In genomic region chr15:55499158-55499557, GRCh38 we compare ENCODE assay signal across 13 cellular contexts. TPM values are rescaled to one million over a fixed set of nuclear protein-coding genes. Genes with fewer than 3 reads are reported as not detected.
DNase-seq lines count a peak whose midpoint lies in the region; ATAC-seq and TF ChIP-seq lines count a peak whose summit lies in the region.
"Had no signal": no experiment of that assay in that cellular context is flagged by ENCODE, and none has a peak within 500 bp of the region (broad histone marks: within the 10 kb centered on the region; RNA-seq: fewer than 3 reads in every experiment).

No MANE protein-coding gene starts in this region.

- no peaks in the 10 kb centered on the region for H3K36me3 ChIP-seq in smooth muscle cell (ENCODE audit: low read depth)
- H3K36me3 ChIP-seq: BLaER1 had no signal

- peaks cover 17% of the 10 kb centered on the region for H3K27me3 Mint-ChIP-seq in activated T-cell treated with anti-CD3 and anti-CD28 coated beads, Interleukin-2, amount 50 U/mL, for 4 hours (ENCODE audit: low read depth)
- H3K27me3 Mint-ChIP-seq in brain, result peaks cover 9% of the 10 kb centered on the region

- 85% methylated on average over 8 of the region's 8 CpGs for WGBS in smooth muscle cell (ENCODE audit: low lambda C conversion rate)

- no peaks in the 10 kb centered on the region for H4K20me1 ChIP-seq in smooth muscle cell (ENCODE audit: low read depth)
- H4K20me1 ChIP-seq: BLaER1 had no signal

- no peak overlapping the region for H3K27ac ChIP-seq in smooth muscle cell (ENCODE audit: low read depth)
- H3K27ac ChIP-seq: BLaER1 had no signal

- no peaks in the 10 kb centered on the region for H3K9me3 ChIP-seq in smooth muscle cell (replicated peaks; ENCODE audit: low read depth)
- H3K9me3 ChIP-seq: mucosa of descending colon had no signal

- peak overlapping the region; percentile 86 for H3K4me3 Mint-ChIP-seq in activated T-cell treated with anti-CD3 and anti-CD28 coated beads, Interleukin-2, amount 50 U/mL, for 4 hours
- peak overlapping the region; percentile 92 to 97 (median 96) for H3K4me3 Mint-ChIP-seq in brain

- peaks cover 12% of the 10 kb centered on the region for H3K4me1 Mint-ChIP-seq in activated T-cell treated with anti-CD3 and anti-CD28 coated beads, Interleukin-2, amount 50 U/mL, for 4 hours (ENCODE audit: low read depth)
- peaks cover 26% of the 10 kb centered on the region for H3K4me1 Mint-ChIP-seq in brain

- no peaks in the 10 kb centered on the region for H3K79me2 ChIP-seq in smooth muscle cell (ENCODE audit: low read depth)

- no peaks in the 10 kb centered on the region for H3K27me3 ChIP-seq in smooth muscle cell (ENCODE audit: low read depth)
- H3K27me3 ChIP-seq: BLaER1, tibial nerve had no signal

- H3K36me3 Mint-ChIP-seq in activated T-cell treated with anti-CD3 and anti-CD28 coated beads, Interleukin-2, amount 50 U/mL, for 4 hours (ENCODE audit: insufficient read depth), result no peaks in the 10 kb centered on the region
- no peaks in the 10 kb centered on the region for H3K36me3 Mint-ChIP-seq in brain

- H3K4me1 ChIP-seq in smooth muscle cell (ENCODE audit: low read depth), result peaks cover 6% of the 10 kb centered on the region
- H3K4me1 ChIP-seq: BLaER1 had no signal

- no peak overlapping the region for H2AFZ ChIP-seq in smooth muscle cell (ENCODE audit: low read depth)

- no peak for ATAC-seq in activated T-cell treated with anti-CD3 and anti-CD28 coated beads, Interleukin-2, amount 50 U/mL, for 4 hours
- ATAC-seq in GM21737 (IDR thresholded peaks at IDR 0.05; ENCODE audit: unreplicated experiment), result no peak

- DNase-seq in activated T-cell treated with anti-CD3 and anti-CD28 coated beads, Interleukin-2, amount 50 U/mL, for 4 hours, result no peak
- DNase-seq in activated T-cell treated with anti-CD3 and anti-CD28 coated beads, Interleukin-2, amount 50 U/mL, for 1 hour, result no peak
- DNase-seq in NCI-H2227 treated with DMSO at 0.1 percent for 48 hours (lab: John Stamatoyannopoulos, UW) (peak; percentile 75), smooth muscle cell (lab: John Stamatoyannopoulos, UW; ENCODE audit: unreplicated experiment) (no peak), NCI-H2171 treated with DMSO at 0.1 percent for 48 hours (lab: John Stamatoyannopoulos, UW) (no peak)
- DNase-seq in activated CD4-positive, CD25-positive, alpha-beta regulatory T cell (lab: John Stamatoyannopoulos, UW), result no peak
- DNase-seq: activated CD8-positive, alpha-beta memory T cell treated with anti-CD3 and anti-CD28 coated beads, Interleukin-2, amount 50 U/mL, for 4 hours; mucosa of descending colon had no signal

- no peaks in the 10 kb centered on the region for H3F3A ChIP-seq in smooth muscle cell (ENCODE audit: low read depth)

- no peak overlapping the region for H3K4me3 ChIP-seq in smooth muscle cell
- H3K4me3 ChIP-seq: BLaER1, mucosa of descending colon had no signal

- TF ChIP-seq CTCF in brain (conservative IDR thresholded peaks at IDR 0.05) (no peak), smooth muscle cell (IDR thresholded peaks at IDR 0.05; ENCODE audit: borderline replicate concordance, insufficient read depth, poor library complexity, severe bottlenecking) (no peak)

- H3K9me3 Mint-ChIP-seq in activated T-cell treated with anti-CD3 and anti-CD28 coated beads, Interleukin-2, amount 50 U/mL, for 4 hours, result no peaks in the 10 kb centered on the region
- H3K9me3 Mint-ChIP-seq in brain, result peaks cover 1 to 6% (median 4%) of the 10 kb centered on the region in 5 experiments

- H3K9ac ChIP-seq in smooth muscle cell (ENCODE audit: low read depth), result no peak overlapping the region
- H3K9ac ChIP-seq: BLaER1 had no signal

- peak overlapping the region in 1 of 5 experiments; percentile 93 for H3K27ac Mint-ChIP-seq in brain

- H3K4me2 ChIP-seq in smooth muscle cell, result peak overlapping the region; percentile 84
- H3K4me2 ChIP-seq: BLaER1 had no signal

RNA-seq across cellular contexts. Expression of gene DNAAF4, which starts 8.9 kb away (rescaled TPM):
- under 1 TPM; 0.34 to 0.83 (median 0.46) TPM for total RNA-seq in activated T-cell treated with anti-CD3 and anti-CD28 coated beads, Interleukin-2, amount 50 U/mL, for 4 hours
- polyA plus RNA-seq in brain (ENCODE audit: insufficient read depth, low read depth, low replicate concordance), result 0.64 TPM
- 1.8 and 2.8 TPM in 2 replicates for total RNA-seq in smooth muscle cell
- 2.4 and 3.6 TPM in 2 replicates for polyA plus RNA-seq in smooth muscle cell
- total RNA-seq: T-helper 2 cell treated with Interferon-gamma antibody and Interleukin-4, amounts not matched to agents 100 ng/mL and 5 ng/mL, for 36 hours had no signal
